13 cellular contexts compared by ENCODE assay signal in the genomic region with DNA sequence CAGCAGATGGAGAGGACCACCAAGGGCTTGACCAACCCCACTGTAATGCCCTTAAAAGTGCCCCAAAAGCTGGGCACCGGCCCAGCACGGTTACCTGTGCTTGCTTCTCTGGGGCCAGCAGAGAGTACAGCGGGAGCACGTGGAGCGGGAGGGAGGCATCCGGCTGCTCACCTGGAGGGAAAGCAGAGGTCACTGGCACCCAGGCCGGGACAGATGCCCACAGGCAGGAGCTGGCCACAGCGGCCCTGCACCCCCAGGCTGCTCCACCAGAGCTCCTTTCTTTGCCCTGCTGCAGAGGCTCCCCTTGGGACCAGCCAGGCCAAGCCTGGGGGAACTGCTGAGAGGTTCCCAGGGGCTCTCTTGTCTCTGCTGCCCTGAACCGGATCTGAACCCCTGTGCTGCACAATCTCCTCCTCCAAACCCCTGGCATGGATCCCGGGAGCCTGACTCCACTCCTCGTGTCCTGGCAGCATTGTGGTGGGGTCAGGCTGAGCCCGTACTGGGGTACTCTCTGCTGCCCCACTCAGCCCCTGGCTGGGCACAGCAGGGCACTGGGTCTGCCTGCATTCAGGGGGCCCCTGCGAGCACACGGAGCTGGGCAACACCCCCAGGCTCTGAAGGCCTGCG.
"Had no signal": no experiment of that assay in that cellular context is flagged by ENCODE, and none has a peak within 500 bp of the region (broad histone marks: within the 10 kb centered on the region; RNA-seq: fewer than 3 reads in every experiment).

No MANE protein-coding gene starts in this region.

- H3K9me3 ChIP-seq: esophagus muscularis mucosa, prostate gland, right lobe of liver, thoracic aorta had no signal

- DNase-seq: activated B cell treated with CpG ODN at 0.5 μM for 24 hours; activated CD4-positive, alpha-beta T cell treated with anti-CD3 and anti-CD28 coated beads, Interleukin-2, amount 10 ng/mL, durations not matched to agents 24 days and 14 days; activated naive CD4-positive, alpha-beta T cell treated with anti-CD3 and anti-CD28 coated beads, Interleukin-2, amount 10 ng/mL, durations not matched to agents 7 days and 5 days; activated T-cell treated with anti-CD3 and anti-CD28 coated beads, Interleukin-2, amount 50 U/mL, for 1 hour; hippocampal formation; mesendoderm; occipital lobe; right lobe of liver had no signal

- H3K4me3 ChIP-seq: cardiac muscle cell, esophagus muscularis mucosa, prostate gland, right lobe of liver, smooth muscle cell, thoracic aorta had no signal

- H3K4me2 ChIP-seq: smooth muscle cell had no signal

- H3K27me3 ChIP-seq: cardiac muscle cell, esophagus muscularis mucosa, right lobe of liver had no signal

- H3K27ac ChIP-seq: cardiac muscle cell, esophagus muscularis mucosa, prostate gland, right lobe of liver, thoracic aorta had no signal

- H3K4me1 ChIP-seq: esophagus muscularis mucosa, prostate gland, right lobe of liver had no signal
